ENCODE assay signal across 26 cellular contexts in genomic region chr5:127665641-127666040, GRCh38. TPM values are rescaled to one million over a fixed set of nuclear protein-coding genes. Genes with fewer than 3 reads are reported as not detected.
"Had no signal": no experiment of that assay in that cellular context is flagged by ENCODE, and none has a peak within 500 bp of the region (broad histone marks: within the 10 kb centered on the region; RNA-seq: fewer than 3 reads in every experiment).

No MANE protein-coding gene starts in this region.

- H3K27me3 Mint-ChIP-seq: activated B cell treated with CpG ODN at 0.5 μM for 24 hours; stimulated activated naive B cell treated with anti-CD40 and anti-IgM and Interleukin-4, amounts not matched to agents 10 μg/mL and 1 μg/mL and 100 μg/mL, for 72 hours had no signal

- H3K27me3 ChIP-seq: foreskin keratinocyte, right lobe of liver, uterus had no signal

- H3K36me3 Mint-ChIP-seq: activated naive CD8-positive, alpha-beta T cell treated with anti-CD3 and anti-CD28 coated beads for 36 hours; naive B cell; stimulated activated naive B cell treated with anti-CD40 and anti-IgM and Interleukin-4, amounts not matched to agents 10 μg/mL and 1 μg/mL and 100 μg/mL, for 72 hours had no signal

- ATAC-seq: activated CD4-positive, alpha-beta T cell treated with anti-CD3 and anti-CD28 coated beads for 36 hours; foreskin keratinocyte; right lobe of liver; stimulated activated naive B cell treated with anti-CD40 and anti-IgM and Interleukin-4, amounts not matched to agents 10 μg/mL and 1 μg/mL and 100 μg/mL, for 72 hours; T-helper 17 cell had no signal

- H3K9me3 ChIP-seq: right lobe of liver, uterus had no signal

- H3K4me1 Mint-ChIP-seq: activated B cell treated with CpG ODN at 0.5 μM for 24 hours; activated CD4-positive, alpha-beta T cell treated with anti-CD3 and anti-CD28 coated beads for 36 hours; activated naive CD8-positive, alpha-beta T cell treated with anti-CD3 and anti-CD28 coated beads for 36 hours; naive B cell; stimulated activated naive B cell treated with anti-CD40 and anti-IgM and Interleukin-4, amounts not matched to agents 10 μg/mL and 1 μg/mL and 100 μg/mL, for 72 hours; T-helper 17 cell had no signal

- H3K9me3 Mint-ChIP-seq: activated B cell treated with CpG ODN at 0.5 μM for 24 hours; activated naive CD8-positive, alpha-beta T cell treated with anti-CD3 and anti-CD28 coated beads for 36 hours; naive B cell; stimulated activated naive B cell treated with anti-CD40 and anti-IgM and Interleukin-4, amounts not matched to agents 10 μg/mL and 1 μg/mL and 100 μg/mL, for 72 hours had no signal

- H3K4me3 ChIP-seq: right lobe of liver, uterus had no signal

- DNase-seq: activated B cell treated with CpG ODN at 0.5 μM for 24 hours; activated CD4-positive, alpha-beta T cell treated with anti-CD3 and anti-CD28 coated beads for 36 hours; activated CD4-positive, alpha-beta T cell treated with anti-CD3 and anti-CD28 coated beads, Interleukin-2, amount 50 U/mL, for 4 hours; activated naive CD4-positive, alpha-beta T cell treated with Interleukin-2 at 50 U/mL for 16 hours; activated naive CD8-positive, alpha-beta T cell treated with anti-CD3 and anti-CD28 coated beads for 36 hours; activated T-cell treated with anti-CD3 and anti-CD28 coated beads, Interleukin-2, amount 50 U/mL, for 48 hours; amygdala; dermis blood vessel endothelial cell; effector CD8-positive, alpha-beta T cell; foreskin keratinocyte; hippocampal formation; mesenchymal stem cell; naive B cell; nucleus accumbens; right lobe of liver; stimulated activated CD4-positive, alpha-beta T cell treated with anti-CD3 and anti-CD28 coated beads, Interleukin-2, amount 100 ng/mL, for 48 hours; stimulated activated CD8-positive, alpha-beta memory T cell treated with anti-CD3 and anti-CD28 coated beads, Interleukin-4, amount 100 ng/mL, for 48 hours; stimulated activated naive B cell treated with anti-CD40 and anti-IgM and Interleukin-4, amounts not matched to agents 10 μg/mL and 1 μg/mL and 100 μg/mL, for 72 hours; T-helper 17 cell; trophoblast cell; uterus had no signal

- H3K27ac Mint-ChIP-seq: activated B cell treated with CpG ODN at 0.5 μM for 24 hours; activated CD4-positive, alpha-beta T cell treated with anti-CD3 and anti-CD28 coated beads for 36 hours; activated naive CD8-positive, alpha-beta T cell treated with anti-CD3 and anti-CD28 coated beads for 36 hours; naive B cell; stimulated activated naive B cell treated with anti-CD40 and anti-IgM and Interleukin-4, amounts not matched to agents 10 μg/mL and 1 μg/mL and 100 μg/mL, for 72 hours; T-helper 17 cell had no signal

- H3K27ac ChIP-seq: foreskin keratinocyte, right lobe of liver had no signal

- H3K4me3 Mint-ChIP-seq: activated B cell treated with CpG ODN at 0.5 μM for 24 hours; activated CD4-positive, alpha-beta T cell treated with anti-CD3 and anti-CD28 coated beads for 36 hours; activated naive CD8-positive, alpha-beta T cell treated with anti-CD3 and anti-CD28 coated beads for 36 hours; naive B cell; stimulated activated naive B cell treated with anti-CD40 and anti-IgM and Interleukin-4, amounts not matched to agents 10 μg/mL and 1 μg/mL and 100 μg/mL, for 72 hours; T-helper 17 cell had no signal

- H3K4me1 ChIP-seq: foreskin keratinocyte, right lobe of liver, uterus had no signal

- H3K36me3 ChIP-seq: right lobe of liver, uterus had no signal

RNA-seq across cellular contexts. Expression of gene CTXN3, which starts 16.8 kb away (rescaled TPM):
- total RNA-seq: activated B cell treated with CpG ODN at 0.5 μM for 24 hours; activated CD4-positive, alpha-beta T cell treated with anti-CD3 and anti-CD28 coated beads for 36 hours; activated naive CD8-positive, alpha-beta T cell treated with anti-CD3 and anti-CD28 coated beads for 36 hours; dermis blood vessel endothelial cell; foreskin keratinocyte; lower leg skin; mononuclear cell; right lobe of liver; T-helper 17 cell; uterus had no signal
- polyA plus RNA-seq: foreskin keratinocyte had no signal

RNA-seq across cellular contexts. Expression of gene CCDC192, which starts 37.5 kb away (rescaled TPM):
- total RNA-seq: activated B cell treated with CpG ODN at 0.5 μM for 24 hours; activated CD4-positive, alpha-beta T cell treated with anti-CD3 and anti-CD28 coated beads for 36 hours; activated naive CD8-positive, alpha-beta T cell treated with anti-CD3 and anti-CD28 coated beads for 36 hours; cerebellum; dermis blood vessel endothelial cell; foreskin keratinocyte; lower leg skin; mononuclear cell; right lobe of liver had no signal
- polyA plus RNA-seq: esophagus, foreskin keratinocyte, neural cell had no signal
